In genomic region chr18:59488899-59489298, GRCh38 we compare ENCODE assay signal across 14 cellular contexts.
A peak's percentile ranks its signal among the peaks of the same experiment; 100 is the strongest.
DNase-seq lines count a peak whose midpoint lies in the region; ATAC-seq and TF ChIP-seq lines count a peak whose summit lies in the region.
"Had no signal": no experiment of that assay in that cellular context is flagged by ENCODE, and none has a peak within 500 bp of the region (broad histone marks: within the 10 kb centered on the region; RNA-seq: fewer than 3 reads in every experiment).

No MANE protein-coding gene starts in this region.

- intact Hi-C loops in lower leg skin (cut with DNase I; ENCODE audit: low total_unique reads) = no loop called here

- TF ChIP-seq CTCF in GM10248 (IDR thresholded peaks at IDR 0.05; ENCODE audit: control extremely low read depth, extremely low read depth, low read depth, missing control alignments) = no peak
- TF ChIP-seq CTCF in lower leg skin (IDR thresholded peaks at IDR 0.05) = no peak

- no peak for TF ChIP-seq POLR2A in lower leg skin (IDR thresholded peaks at IDR 0.05)

- CTCF ChIA-PET in GM10248 (lab: Yijun Ruan, JAX) = no interaction called here

- DNase-seq in GM10248 (ENCODE audit: extremely low spot score) (peak; percentile 28), NAMALWA (ENCODE audit: low spot score) (peak; percentile 75), glomerular visceral epithelial cell (ENCODE audit: extremely low spot score) (no peak), lower leg skin (ENCODE audit: low spot score in 2 of 2) (no peak), NCI-H2081 treated with DMSO at 0.1 percent for 48 hours (lab: John Stamatoyannopoulos, UW) (no peak)
- DNase-seq: activated effector memory CD4-positive, alpha-beta T cell treated with Interleukin-2 at 50 U/mL for 16 hours; anterior cingulate cortex; COR-L47; NCI-H2029 treated with DMSO at 0.1 percent for 48 hours; NCI-H748 treated with DMSO at 0.1 percent for 48 hours; right lobe of liver had no signal

- ATAC-seq in GM18909 (IDR thresholded peaks at IDR 0.05; ENCODE audit: poor library complexity, unreplicated experiment) = peak; percentile 83
- ATAC-seq in HG02938 (IDR thresholded peaks at IDR 0.05; ENCODE audit: unreplicated experiment) = peak; percentile 84
- ATAC-seq in GM19035 (IDR thresholded peaks at IDR 0.05; ENCODE audit: unreplicated experiment) = no peak
- ATAC-seq: right lobe of liver had no signal

- POLR2A ChIA-PET in GM10248 (lab: Yijun Ruan, JAX) = no interaction called here

- WGBS in lower leg skin, 2 donors = 86 to 94% methylated on average over 2 of the region's 2 CpGs

- no peak overlapping the region for H3K4me3 ChIP-seq in lower leg skin (ENCODE audit: low read depth, poor library complexity, severe bottlenecking)
- H3K4me3 ChIP-seq: right lobe of liver had no signal

Comparison
In these comparisons a context has a peak if more than half of its experiments do, and no peak if none do; other contexts are left out.
1. DNase-seq: peak in GM10248 (single experiment) and NAMALWA (single experiment); none in glomerular visceral epithelial cell (single experiment), lower leg skin (0 of 2) and NCI-H2081 treated with DMSO at 0.1 percent for 48 hours (single experiment).